8 cellular contexts compared by ENCODE assay signal in genomic region chr15:89335289-89336041, GRCh38. TPM values are rescaled to one million over a fixed set of nuclear protein-coding genes. Genes with fewer than 3 reads are reported as not detected.
DNase-seq lines count a peak whose midpoint lies in the region; ATAC-seq lines count a peak whose summit lies in the region.

No MANE protein-coding gene starts in this region.

- DNase-seq in activated naive CD4-positive, alpha-beta T cell treated with anti-CD3 and anti-CD28 coated beads, Interleukin-2, amount 10 ng/mL, durations not matched to agents 7 days and 5 days = peak; percentile 66
- no peak for DNase-seq in activated naive CD4-positive, alpha-beta T cell treated with Interleukin-2 at 50 U/mL for 16 hours
- DNase-seq in Jurkat, Clone E6-1 (ENCODE audit: low read depth, low spot score) = peak; percentile 97
- no peak for DNase-seq in activated naive CD8-positive, alpha-beta T cell treated with anti-CD3 and anti-CD28 coated beads, Interleukin-2, amount 10 ng/mL, durations not matched to agents 7 days and 5 days
- peak in 2 of 3 donors; percentile 29 to 37 for DNase-seq in immature natural killer cell
- DNase-seq in stimulated activated naive CD8-positive, alpha-beta T cell treated with anti-CD3 and anti-CD28 coated beads, Interleukin-15, amount 100 ng/mL, for 72 hours = no peak
- no peak for DNase-seq in activated CD8-positive, alpha-beta memory T cell treated with anti-CD3 and anti-CD28 coated beads, Interleukin-2, amount 50 U/mL, for 4 hours

- peak overlapping the region; percentile 95 for H3K27ac Mint-ChIP-seq in activated naive CD4-positive, alpha-beta T cell treated with anti-CD3 and anti-CD28 coated beads, Interleukin-2, amount 10 ng/mL, durations not matched to agents 7 days and 5 days
- peak overlapping the region; percentile 93 for H3K27ac Mint-ChIP-seq in activated naive CD8-positive, alpha-beta T cell treated with anti-CD3 and anti-CD28 coated beads, Interleukin-2, amount 10 ng/mL, durations not matched to agents 7 days and 5 days
- H3K27ac Mint-ChIP-seq in immature natural killer cell = peak overlapping the region; percentile 85 to 99 (median 95)
- H3K27ac Mint-ChIP-seq in stimulated activated naive CD8-positive, alpha-beta T cell treated with anti-CD3 and anti-CD28 coated beads, Interleukin-15, amount 100 ng/mL, for 72 hours = peak overlapping the region; percentile 90 to 100

- ATAC-seq in activated naive CD8-positive, alpha-beta T cell treated with anti-CD3 and anti-CD28 coated beads, Interleukin-2, amount 10 ng/mL, durations not matched to agents 7 days and 5 days (ENCODE audit: low read depth) = no peak
- ATAC-seq in stimulated activated naive CD8-positive, alpha-beta T cell treated with anti-CD3 and anti-CD28 coated beads, Interleukin-15, amount 100 ng/mL, for 72 hours = peak; percentile 38
- ATAC-seq in HG03196 (IDR thresholded peaks at IDR 0.05; ENCODE audit: unreplicated experiment) = no peak

- H3K27me3 Mint-ChIP-seq in activated naive CD4-positive, alpha-beta T cell treated with anti-CD3 and anti-CD28 coated beads, Interleukin-2, amount 10 ng/mL, durations not matched to agents 7 days and 5 days = peaks cover 36% of the 10 kb centered on the region
- H3K27me3 Mint-ChIP-seq in activated naive CD8-positive, alpha-beta T cell treated with anti-CD3 and anti-CD28 coated beads, Interleukin-2, amount 10 ng/mL, durations not matched to agents 7 days and 5 days = peaks cover 9% of the 10 kb centered on the region
- H3K27me3 Mint-ChIP-seq in immature natural killer cell (ENCODE audit: low read depth in 3 of 3) = peaks cover 13 to 18% (median 17%) of the 10 kb centered on the region in 3 donors
- H3K27me3 Mint-ChIP-seq in stimulated activated naive CD8-positive, alpha-beta T cell treated with anti-CD3 and anti-CD28 coated beads, Interleukin-15, amount 100 ng/mL, for 72 hours = no peaks in the 10 kb centered on the region

- CTCF ChIA-PET in activated naive CD4-positive, alpha-beta T cell treated with anti-CD3 and anti-CD28 coated beads, Interleukin-2, amount 10 ng/mL, durations not matched to agents 7 days and 5 days (lab: Charles Lee) = interaction anchor here (0.6 to 2.3 kb wide), 4 partner anchors 23 to 135 kb away, joined by 3 to 6 read pairs (median 3); no protein-coding TSS in a partner anchor

- peak overlapping the region; percentile 65 for H3K4me3 ChIP-seq in Jurkat, Clone E6-1 (ENCODE audit: low read length)

- no peaks in the 10 kb centered on the region for H3K9me3 Mint-ChIP-seq in activated naive CD4-positive, alpha-beta T cell treated with anti-CD3 and anti-CD28 coated beads, Interleukin-2, amount 10 ng/mL, durations not matched to agents 7 days and 5 days
- no peaks in the 10 kb centered on the region for H3K9me3 Mint-ChIP-seq in activated naive CD8-positive, alpha-beta T cell treated with anti-CD3 and anti-CD28 coated beads, Interleukin-2, amount 10 ng/mL, durations not matched to agents 7 days and 5 days
- peaks cover 0 to 6% (median 3%) of the 10 kb centered on the region in 6 donors for H3K9me3 Mint-ChIP-seq in immature natural killer cell
- peaks cover 0 to 7% of the 10 kb centered on the region in 2 donors for H3K9me3 Mint-ChIP-seq in stimulated activated naive CD8-positive, alpha-beta T cell treated with anti-CD3 and anti-CD28 coated beads, Interleukin-15, amount 100 ng/mL, for 72 hours

- POLR2A ChIA-PET in activated naive CD8-positive, alpha-beta T cell treated with anti-CD3 and anti-CD28 coated beads, Interleukin-2, amount 10 ng/mL, durations not matched to agents 7 days and 5 days (lab: Charles Lee) = interaction anchor here (0.9 to 2.0 kb wide), 4 partner anchors 12 to 240 kb away, joined by 3 to 6 read pairs (median 4); partner anchors contain the start of gene TICRR

- H3K36me3 Mint-ChIP-seq in activated naive CD4-positive, alpha-beta T cell treated with anti-CD3 and anti-CD28 coated beads, Interleukin-2, amount 10 ng/mL, durations not matched to agents 7 days and 5 days = peaks cover 31% of the 10 kb centered on the region
- peaks cover 23% of the 10 kb centered on the region for H3K36me3 Mint-ChIP-seq in activated naive CD8-positive, alpha-beta T cell treated with anti-CD3 and anti-CD28 coated beads, Interleukin-2, amount 10 ng/mL, durations not matched to agents 7 days and 5 days
- peaks cover 21% of the 10 kb centered on the region in 3 donors for H3K36me3 Mint-ChIP-seq in immature natural killer cell

- peaks cover 55% of the 10 kb centered on the region for H3K4me1 Mint-ChIP-seq in activated naive CD4-positive, alpha-beta T cell treated with anti-CD3 and anti-CD28 coated beads, Interleukin-2, amount 10 ng/mL, durations not matched to agents 7 days and 5 days
- peaks cover 41% of the 10 kb centered on the region for H3K4me1 Mint-ChIP-seq in activated naive CD8-positive, alpha-beta T cell treated with anti-CD3 and anti-CD28 coated beads, Interleukin-2, amount 10 ng/mL, durations not matched to agents 7 days and 5 days
- peaks cover 47 to 64% of the 10 kb centered on the region in 2 donors for H3K4me1 Mint-ChIP-seq in immature natural killer cell
- H3K4me1 Mint-ChIP-seq in stimulated activated naive CD8-positive, alpha-beta T cell treated with anti-CD3 and anti-CD28 coated beads, Interleukin-15, amount 100 ng/mL, for 72 hours = peaks cover 60% of the 10 kb centered on the region

- peak overlapping the region; percentile 77 for H3K4me3 Mint-ChIP-seq in activated naive CD4-positive, alpha-beta T cell treated with anti-CD3 and anti-CD28 coated beads, Interleukin-2, amount 10 ng/mL, durations not matched to agents 7 days and 5 days
- peak overlapping the region; percentile 81 for H3K4me3 Mint-ChIP-seq in activated naive CD8-positive, alpha-beta T cell treated with anti-CD3 and anti-CD28 coated beads, Interleukin-2, amount 10 ng/mL, durations not matched to agents 7 days and 5 days
- H3K4me3 Mint-ChIP-seq in immature natural killer cell = peak overlapping the region; percentile 91 to 98 (median 95)
- peak overlapping the region; percentile 77 to 89 for H3K4me3 Mint-ChIP-seq in stimulated activated naive CD8-positive, alpha-beta T cell treated with anti-CD3 and anti-CD28 coated beads, Interleukin-15, amount 100 ng/mL, for 72 hours

RNA-seq across cellular contexts. Expression of gene POLG, which starts 0.8 kb away (rescaled TPM):
- polyA plus RNA-seq in Jurkat, Clone E6-1 (2012; ENCODE audit: insufficient read depth, insufficient read length) = 151 TPM
- total RNA-seq in activated naive CD8-positive, alpha-beta T cell treated with anti-CD3 and anti-CD28 coated beads, Interleukin-2, amount 10 ng/mL, durations not matched to agents 7 days and 5 days = 100 to 1,000 TPM; 138 to 139 TPM
- 10 to 100 TPM; 24.3 to 79.1 (median 28.6) TPM for polyA plus RNA-seq in immature natural killer cell

Comparison
In these comparisons a context has a peak if more than half of its experiments do, and no peak if none do; other contexts are left out.
1. DNase-seq: peak in activated naive CD4-positive, alpha-beta T cell treated with anti-CD3 and anti-CD28 coated beads, Interleukin-2, amount 10 ng/mL, durations not matched to agents 7 days and 5 days (single experiment), Jurkat, Clone E6-1 (single experiment) and immature natural killer cell (2 of 3); none in activated naive CD4-positive, alpha-beta T cell treated with Interleukin-2 at 50 U/mL for 16 hours (single experiment), activated naive CD8-positive, alpha-beta T cell treated with anti-CD3 and anti-CD28 coated beads, Interleukin-2, amount 10 ng/mL, durations not matched to agents 7 days and 5 days (single experiment), stimulated activated naive CD8-positive, alpha-beta T cell treated with anti-CD3 and anti-CD28 coated beads, Interleukin-15, amount 100 ng/mL, for 72 hours (0 of 2) and activated CD8-positive, alpha-beta memory T cell treated with anti-CD3 and anti-CD28 coated beads, Interleukin-2, amount 50 U/mL, for 4 hours (single experiment).
2. Peak in every context shown above with its lines, with median percentiles within 50 percentile points of each other: H3K27ac Mint-ChIP-seq and H3K4me3 Mint-ChIP-seq.